ENCODE assay signal across 21 cellular contexts in genomic region chr5:110536120-110537115, GRCh38.
DNase-seq lines count a peak whose midpoint lies in the region; ATAC-seq and TF ChIP-seq lines count a peak whose summit lies in the region.
"Had no signal": no experiment of that assay in that cellular context is flagged by ENCODE, and none has a peak within 500 bp of the region (broad histone marks: within the 10 kb centered on the region; RNA-seq: fewer than 3 reads in every experiment).

No MANE protein-coding gene starts in this region.

- WGBS in right cardiac atrium = 38% methylated on average over 6 of the region's 6 CpGs
- WGBS in heart right ventricle, 2 donors = 45 to 46% methylated on average over 6 of the region's 6 CpGs

- H3K36me3 ChIP-seq in heart right ventricle = no peaks in the 10 kb centered on the region
- no peaks in the 10 kb centered on the region for H3K36me3 ChIP-seq in MG63
- H3K36me3 ChIP-seq: pancreas had no signal

- ATAC-seq in right cardiac atrium (peak in 1 of 2 donors; percentile 55), heart right ventricle (no peak), GM21515 (IDR thresholded peaks at IDR 0.05; ENCODE audit: unreplicated experiment) (no peak)
- ATAC-seq: A549; GM12878; left lobe of liver; pancreas; stimulated activated effector memory CD8-positive, alpha-beta T cell treated with anti-CD3 and anti-CD28 coated beads, Interleukin-12 subunit alpha, Interleukin-12 subunit beta, amount 100 ng/mL, for 72 hours had no signal

- no peaks in the 10 kb centered on the region for H3K9me3 ChIP-seq in right cardiac atrium (ENCODE audit: control insufficient read depth, low read length)
- H3K9me3 ChIP-seq in heart right ventricle = no peaks in the 10 kb centered on the region
- H3K9me3 ChIP-seq in MG63 = no peaks in the 10 kb centered on the region
- H3K9me3 ChIP-seq: A549, pancreas had no signal

- H3K4me3 ChIP-seq in right cardiac atrium (ENCODE audit: low read length) (no peak overlapping the region), heart right ventricle (no peak overlapping the region), MG63 (no peak overlapping the region)
- H3K4me3 ChIP-seq: A549, GM12878, pancreas had no signal

- intact Hi-C loops in right cardiac atrium (cut with DNase I) (no loop called here), heart right ventricle (cut with DNase I) (no loop called here)

- no peaks in the 10 kb centered on the region for H3K4me1 ChIP-seq in right cardiac atrium (ENCODE audit: control insufficient read depth, insufficient read depth, low read length)
- H3K4me1 ChIP-seq in heart right ventricle = no peaks in the 10 kb centered on the region
- H3K4me1 ChIP-seq: A549, pancreas had no signal

- H3K27me3 ChIP-seq in right cardiac atrium (ENCODE audit: control insufficient read depth, insufficient read depth) (no peaks in the 10 kb centered on the region), heart right ventricle (no peaks in the 10 kb centered on the region), MG63 (no peaks in the 10 kb centered on the region)
- H3K27me3 ChIP-seq: pancreas had no signal

- no peak for TF ChIP-seq CTCF in heart right ventricle (IDR thresholded peaks at IDR 0.05)

- DNase-seq in right cardiac atrium (peak; percentile 49 to 87 (median 53)), heart right ventricle (no peak), dedifferentiated amniotic fluid mesenchymal stem cell (ENCODE audit: extremely low spot score) (peak; percentile 54), iPS-NIHi11 (ENCODE audit: low spot score) (peak; percentile 32), UCSD-AML1 (lab: John Stamatoyannopoulos, UW; ENCODE audit: unreplicated experiment) (no peak), MG63 (no peak)
- no peak for DNase-seq in stimulated activated CD4-positive, alpha-beta T cell treated with anti-CD3 and anti-CD28 coated beads, Interleukin-4, amount 100 ng/mL, for 24 hours
- DNase-seq: CD4-positive, alpha-beta T cell; HCEC 1CT; naive B cell; NCI-H1436 treated with DMSO at 0.1 percent for 48 hours; NCI-H345; NK-92 treated with Interleukin-12 subunit alpha and Interleukin-12 subunit beta, amount 100 ng/mL, for 24 hours; pancreas; small intestine; T-helper 1 cell had no signal

- H3K27ac ChIP-seq in right cardiac atrium (ENCODE audit: low read length) = no peak overlapping the region
- H3K27ac ChIP-seq in heart right ventricle = no peak overlapping the region
- H3K27ac ChIP-seq: A549, pancreas had no signal

Comparison
In these comparisons a context has a peak if more than half of its experiments do, and no peak if none do; other contexts are left out.
1. DNase-seq: peak in right cardiac atrium (3 of 3), dedifferentiated amniotic fluid mesenchymal stem cell (single experiment) and iPS-NIHi11 (single experiment); none in heart right ventricle (0 of 2), UCSD-AML1 (single experiment), MG63 (single experiment) and stimulated activated CD4-positive, alpha-beta T cell treated with anti-CD3 and anti-CD28 coated beads, Interleukin-4, amount 100 ng/mL, for 24 hours (single experiment).